In the genomic region with DNA sequence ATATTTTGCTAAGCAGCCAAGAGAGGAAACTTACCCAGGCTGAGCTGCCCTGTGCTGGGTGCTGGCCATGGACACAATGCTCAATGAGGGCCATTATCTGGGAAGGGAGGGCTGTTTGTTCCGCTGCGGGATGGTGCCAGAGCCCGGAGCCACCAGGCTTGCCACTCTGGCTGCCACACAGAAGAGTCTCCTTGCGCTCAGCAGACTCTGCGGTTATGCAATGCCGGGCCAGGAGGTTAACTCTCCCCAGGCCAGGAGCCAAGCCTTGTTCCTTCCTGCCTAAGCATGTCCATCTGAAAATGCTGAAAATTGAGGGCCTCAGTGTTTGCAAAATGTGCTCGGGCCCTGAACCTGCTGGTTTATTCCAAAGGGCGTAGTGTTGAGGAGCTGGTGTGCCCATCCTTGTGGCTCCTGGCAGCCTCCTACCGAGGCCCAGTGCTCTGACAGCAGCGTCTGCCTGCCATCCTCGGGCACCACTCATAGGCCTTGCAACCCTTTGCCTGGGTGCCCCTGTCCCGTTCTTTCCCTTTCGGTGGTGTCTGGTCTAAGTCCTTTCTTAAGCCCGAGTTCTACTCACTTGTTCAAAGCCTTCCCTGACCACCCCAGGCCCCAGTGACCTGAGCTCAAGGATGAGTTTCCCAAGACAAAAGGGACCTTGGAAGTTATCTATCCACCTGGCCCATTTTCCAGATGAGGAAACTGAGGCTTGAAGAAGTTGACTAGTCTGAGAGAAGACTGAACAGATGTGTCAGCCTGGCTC, we compare ENCODE assay signal across 8 cellular contexts.
A peak's percentile ranks its signal among the peaks of the same experiment; 100 is the strongest.
DNase-seq lines count a peak whose midpoint lies in the region; ATAC-seq and TF ChIP-seq lines count a peak whose summit lies in the region.
"Had no signal": no experiment of that assay in that cellular context is flagged by ENCODE, and none has a peak within 500 bp of the region (broad histone marks: within the 10 kb centered on the region; RNA-seq: fewer than 3 reads in every experiment).

No MANE protein-coding gene starts in this region.

- H3K9me3 Mint-ChIP-seq in endodermal cell, result no peaks in the 10 kb centered on the region
- no peaks in the 10 kb centered on the region for H3K9me3 Mint-ChIP-seq in activated CD4-positive, alpha-beta T cell treated with anti-CD3 and anti-CD28 coated beads, Interleukin-2, amount 10 ng/mL, durations not matched to agents 7 days and 5 days

- ATAC-seq in GM21737 (IDR thresholded peaks at IDR 0.05; ENCODE audit: unreplicated experiment), result no peak

- DNase-seq in NT2/D1 (ENCODE audit: low read depth, low spot score) (no peak), endodermal cell (peak; percentile 45), tibial artery (peak; percentile 88 to 95), NCI-H2227 treated with DMSO at 0.1 percent for 48 hours (lab: John Stamatoyannopoulos, UW) (no peak)
- DNase-seq in activated CD4-positive, alpha-beta T cell treated with anti-CD3 and anti-CD28 coated beads, Interleukin-2, amount 10 ng/mL, durations not matched to agents 7 days and 5 days, result no peak
- DNase-seq: stimulated activated CD4-positive, alpha-beta T cell treated with anti-CD3 and anti-CD28 coated beads, Interleukin-15, amount 100 ng/mL, for 24 hours had no signal

- H3K9me3 ChIP-seq in NT2/D1 (ENCODE audit: insufficient read depth, low read length) (no peaks in the 10 kb centered on the region), endodermal cell (ENCODE audit: control insufficient read depth, low read length) (no peaks in the 10 kb centered on the region), liver (ENCODE audit: control insufficient read depth in 4 of 4, low read length in 3 of 4) (no peaks in the 10 kb centered on the region), tibial artery (no peaks in the 10 kb centered on the region)

- H3K4me1 ChIP-seq in NT2/D1 (ENCODE audit: insufficient read depth, insufficient read length) (peaks cover 26% of the 10 kb centered on the region), endodermal cell (ENCODE audit: control insufficient read depth, insufficient read depth, low read length) (peaks cover under 1% of the 10 kb centered on the region), liver (ENCODE audit: control insufficient read depth in 4 of 4, insufficient read depth in 4 of 4, low read length in 3 of 4) (peaks cover 3 to 11% (median 6%) of the 10 kb centered on the region in 4 donors), tibial artery (peaks cover 0 to 27% (median 20%) of the 10 kb centered on the region in 4 donors)

- H3K9ac ChIP-seq in NT2/D1 (ENCODE audit: insufficient read length, low read depth), result peak overlapping the region; percentile 27
- no peak overlapping the region for H3K9ac ChIP-seq in endodermal cell (ENCODE audit: extremely low read depth, low read length, poor library complexity, severe bottlenecking)
- H3K9ac ChIP-seq in liver (ENCODE audit: low read depth in 1 of 2, low read length in 2 of 2), result no peak overlapping the region

- H3K27ac ChIP-seq in endodermal cell (ENCODE audit: low read depth, low read length) (no peak overlapping the region), liver (ENCODE audit: low read depth in 1 of 2, low read length in 2 of 2) (peak overlapping the region in 1 of 2 donors; percentile 9), tibial artery (peak overlapping the region in 1 of 2 donors; percentile 43)

- no peaks in the 10 kb centered on the region for H3K27me3 ChIP-seq in NT2/D1 (ENCODE audit: insufficient read depth, insufficient read length)
- no peaks in the 10 kb centered on the region for H3K27me3 ChIP-seq in endodermal cell (ENCODE audit: control insufficient read depth, insufficient read depth, low read length, poor library complexity, severe bottlenecking)
- H3K27me3 ChIP-seq in liver (ENCODE audit: control insufficient read depth in 4 of 4, insufficient read depth in 4 of 4, low read length in 3 of 4), result no peaks in the 10 kb centered on the region
- H3K27me3 ChIP-seq in tibial artery, result no peaks in the 10 kb centered on the region

- H3K4me3 ChIP-seq in NT2/D1 (ENCODE audit: insufficient read length, low read depth), result no peak overlapping the region
- H3K4me3 ChIP-seq in endodermal cell (ENCODE audit: low read length), result no peak overlapping the region
- H3K4me3 ChIP-seq in liver (ENCODE audit: low read depth in 1 of 3, low read length in 3 of 3), result no peak overlapping the region
- no peak overlapping the region for H3K4me3 ChIP-seq in tibial artery

- H3K4me1 Mint-ChIP-seq in endodermal cell, result peaks cover 8% of the 10 kb centered on the region
- peaks cover 37% of the 10 kb centered on the region for H3K4me1 Mint-ChIP-seq in activated CD4-positive, alpha-beta T cell treated with anti-CD3 and anti-CD28 coated beads, Interleukin-2, amount 10 ng/mL, durations not matched to agents 7 days and 5 days

- POLR2A ChIA-PET in activated CD4-positive, alpha-beta T cell treated with anti-CD3 and anti-CD28 coated beads, Interleukin-2, amount 10 ng/mL, durations not matched to agents 7 days and 5 days (lab: Charles Lee), result no interaction called here

- H3K36me3 ChIP-seq in NT2/D1 (ENCODE audit: insufficient read depth, insufficient read length, low read length), result no peaks in the 10 kb centered on the region
- H3K36me3 ChIP-seq in endodermal cell (ENCODE audit: control insufficient read depth, insufficient read depth, low read length), result no peaks in the 10 kb centered on the region
- no peaks in the 10 kb centered on the region for H3K36me3 ChIP-seq in liver (ENCODE audit: control insufficient read depth in 4 of 4, insufficient read depth in 3 of 4, low read depth in 1 of 4, low read length in 3 of 4)
- H3K36me3 ChIP-seq in tibial artery, result no peaks in the 10 kb centered on the region

- no peaks in the 10 kb centered on the region for H3K27me3 Mint-ChIP-seq in endodermal cell (ENCODE audit: insufficient read depth)
- H3K27me3 Mint-ChIP-seq in activated CD4-positive, alpha-beta T cell treated with anti-CD3 and anti-CD28 coated beads, Interleukin-2, amount 10 ng/mL, durations not matched to agents 7 days and 5 days, result no peaks in the 10 kb centered on the region

- H3K27ac Mint-ChIP-seq in endodermal cell, result no peak overlapping the region
- no peak overlapping the region for H3K27ac Mint-ChIP-seq in activated CD4-positive, alpha-beta T cell treated with anti-CD3 and anti-CD28 coated beads, Interleukin-2, amount 10 ng/mL, durations not matched to agents 7 days and 5 days

- no peak for TF ChIP-seq CTCF in endodermal cell (conservative IDR thresholded peaks at IDR 0.05)
- TF ChIP-seq CTCF in liver (IDR thresholded peaks at IDR 0.05; ENCODE audit: low read depth, low read length, missing input control), result no peak
- no peak for TF ChIP-seq CTCF in tibial artery (IDR thresholded peaks at IDR 0.05)

- H3K4me3 Mint-ChIP-seq in endodermal cell, result no peak overlapping the region
- H3K4me3 Mint-ChIP-seq in activated CD4-positive, alpha-beta T cell treated with anti-CD3 and anti-CD28 coated beads, Interleukin-2, amount 10 ng/mL, durations not matched to agents 7 days and 5 days, result no peak overlapping the region

- H3K36me3 Mint-ChIP-seq in endodermal cell (ENCODE audit: low read depth), result no peaks in the 10 kb centered on the region
- peaks cover 7% of the 10 kb centered on the region for H3K36me3 Mint-ChIP-seq in activated CD4-positive, alpha-beta T cell treated with anti-CD3 and anti-CD28 coated beads, Interleukin-2, amount 10 ng/mL, durations not matched to agents 7 days and 5 days (ENCODE audit: low read depth)

- 95 to 97% methylated on average over 11 to 14 of the region's 14 CpGs for WGBS in endodermal cell (ENCODE audit: insufficient coverage in 1 of 2, insufficient read length in 1 of 2), 2 experiments
- 54% methylated on average over 14 of the region's 14 CpGs for WGBS in liver

- intact Hi-C loops in tibial artery (cut with DNase I; ENCODE audit: low total_unique reads), result no loop called here

- peak in 1 of 2 donors; percentile 47 for TF ChIP-seq RAD21 in liver (IDR thresholded peaks at IDR 0.05)

- CTCF ChIA-PET in activated CD4-positive, alpha-beta T cell treated with anti-CD3 and anti-CD28 coated beads, Interleukin-2, amount 10 ng/mL, durations not matched to agents 7 days and 5 days (lab: Charles Lee), result no interaction called here

TF ChIP-seq in liver, 16 proteins besides CTCF, POLR2A, EP300 and RAD21:
- TF ChIP-seq RXRA (IDR thresholded peaks at IDR 0.05), result peak; percentile 42 to 46
- TF ChIP-seq, protein P1, sequence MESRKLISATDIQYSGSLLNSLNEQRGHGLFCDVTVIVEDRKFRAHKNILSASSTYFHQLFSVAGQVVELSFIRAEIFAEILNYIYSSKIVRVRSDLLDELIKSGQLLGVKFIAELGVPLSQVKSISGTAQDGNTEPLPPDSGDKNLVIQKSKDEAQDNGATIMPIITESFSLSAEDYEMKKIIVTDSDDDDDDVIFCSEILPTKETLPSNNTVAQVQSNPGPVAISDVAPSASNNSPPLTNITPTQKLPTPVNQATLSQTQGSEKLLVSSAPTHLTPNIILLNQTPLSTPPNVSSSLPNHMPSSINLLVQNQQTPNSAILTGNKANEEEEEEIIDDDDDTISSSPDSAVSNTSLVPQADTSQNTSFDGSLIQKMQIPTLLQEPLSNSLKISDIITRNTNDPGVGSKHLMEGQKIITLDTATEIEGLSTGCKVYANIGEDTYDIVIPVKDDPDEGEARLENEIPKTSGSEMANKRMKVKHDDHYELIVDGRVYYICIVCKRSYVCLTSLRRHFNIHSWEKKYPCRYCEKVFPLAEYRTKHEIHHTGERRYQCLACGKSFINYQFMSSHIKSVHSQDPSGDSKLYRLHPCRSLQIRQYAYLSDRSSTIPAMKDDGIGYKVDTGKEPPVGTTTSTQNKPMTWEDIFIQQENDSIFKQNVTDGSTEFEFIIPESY (IDR thresholded peaks at IDR 0.05), result no peak
- TF ChIP-seq SP1 (IDR thresholded peaks at IDR 0.05), result peak; percentile 37
- peak; percentile 98 for TF ChIP-seq NR2F2 (IDR thresholded peaks at IDR 0.05)
- peak in 1 of 2 donors; percentile 41 for TF ChIP-seq HNF4A (conservative IDR thresholded peaks at IDR 0.05)

Comparison
In these comparisons a context has a peak if more than half of its experiments do, and no peak if none do; other contexts are left out.
1. DNase-seq: peak in endodermal cell (single experiment) and tibial artery (2 of 2); none in NT2/D1 (single experiment), NCI-H2227 treated with DMSO at 0.1 percent for 48 hours (single experiment) and activated CD4-positive, alpha-beta T cell treated with anti-CD3 and anti-CD28 coated beads, Interleukin-2, amount 10 ng/mL, durations not matched to agents 7 days and 5 days (single experiment).